In the genomic region with DNA sequence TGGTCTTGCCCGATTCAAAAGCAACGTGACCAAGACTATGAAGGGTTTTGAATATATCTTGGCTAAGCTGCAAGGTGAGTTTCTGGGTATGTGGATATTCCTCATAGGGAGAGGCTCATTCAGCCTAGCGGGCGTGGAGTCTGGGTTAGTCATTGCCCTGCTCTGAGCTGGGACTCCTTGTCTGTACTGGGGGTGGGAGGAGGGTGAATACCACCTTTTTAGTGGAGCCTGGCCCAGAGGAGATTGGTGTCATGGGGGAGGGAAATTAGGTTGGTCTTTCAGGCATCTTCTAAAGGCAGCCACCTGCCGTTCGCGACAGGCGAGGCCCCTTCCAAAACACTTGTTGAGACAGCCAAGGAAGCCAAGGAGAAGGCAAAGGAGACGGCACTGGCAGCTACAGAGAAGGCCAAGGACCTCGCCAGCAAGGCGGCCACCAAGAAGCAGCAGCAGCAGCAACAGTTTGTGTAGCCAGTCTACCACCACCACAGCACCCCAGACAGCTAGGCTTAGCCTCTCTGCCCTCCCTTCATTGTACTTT, we compare ENCODE assay signal across 7 cellular contexts. TPM values are rescaled to one million over a fixed set of nuclear protein-coding genes. Genes with fewer than 3 reads are reported as not detected.
DNase-seq lines count a peak whose midpoint lies in the region; ATAC-seq and TF ChIP-seq lines count a peak whose summit lies in the region.
"Not testable (repeated sequence)": the region's sequence is repeated elsewhere in the genome, so short reads cannot be mapped to it uniquely, and the experiment has no call there.

No MANE protein-coding gene starts in this region.

- not testable (repeated sequence) for ATAC-seq in activated naive CD8-positive, alpha-beta T cell treated with anti-CD3 and anti-CD28 coated beads, Interleukin-2, amount 10 ng/mL, durations not matched to agents 7 days and 5 days (ENCODE audit: low read depth); lower lobe of right lung

- not testable (repeated sequence) for BruUV-seq in OCI-LY7 (replicated peaks; lab: Mats Ljungman, UMichigan)

- H3K9me2 ChIP-seq in OCI-LY7 (ENCODE audit: insufficient read depth, low read length), result not testable (repeated sequence)

- H4K20me1 ChIP-seq in OCI-LY7 (ENCODE audit: insufficient read depth, low read length) (peaks cover 29% of the 10 kb centered on the region), osteoblast (ENCODE audit: insufficient read depth, low read length) (peaks cover 36% of the 10 kb centered on the region)

- peak overlapping the region; percentile 89 for H3K4me3 Mint-ChIP-seq in activated CD4-positive, alpha-beta memory T cell treated with anti-CD3 and anti-CD28 coated beads, Interleukin-2, amount 10 ng/mL, durations not matched to agents 7 days and 5 days
- H3K4me3 Mint-ChIP-seq in activated naive CD8-positive, alpha-beta T cell treated with anti-CD3 and anti-CD28 coated beads, Interleukin-2, amount 10 ng/mL, durations not matched to agents 7 days and 5 days, result peak overlapping the region; percentile 95
- peak overlapping the region; percentile 81 for H3K4me3 Mint-ChIP-seq in endodermal cell

- intact Hi-C loops in OCI-LY7 (cut with micrococcal nuclease; ENCODE audit: unreplicated experiment), result loop anchor here (10.0 kb wide), 1 partner anchor 311 kb away; no protein-coding TSS in a partner anchor
- intact Hi-C loops in lower lobe of right lung (cut with DNase I), result not testable (repeated sequence)

- H3K4me3 ChIP-seq in OCI-LY7 (ENCODE audit: low read depth, low read length, poor library complexity, severe bottlenecking) (peak overlapping the region; percentile 100), lower lobe of right lung (peak overlapping the region; percentile 14)
- not testable (repeated sequence) for H3K4me3 ChIP-seq in endodermal cell (ENCODE audit: low read length); osteoblast (ENCODE audit: insufficient read depth, low read length)

- not testable (repeated sequence) for H3K27ac ChIP-seq in OCI-LY7 (ENCODE audit: low read depth, low read length, poor library complexity, severe bottlenecking); endodermal cell (ENCODE audit: low read depth, low read length); osteoblast (ENCODE audit: low read depth, low read length)
- H3K27ac ChIP-seq in lower lobe of right lung, result peak overlapping the region; percentile 49

- POLR2A ChIA-PET in OCI-LY7 (lab: Charles Lee); activated naive CD8-positive, alpha-beta T cell treated with anti-CD3 and anti-CD28 coated beads, Interleukin-2, amount 10 ng/mL, durations not matched to agents 7 days and 5 days (lab: Charles Lee): not testable (repeated sequence)
- POLR2A ChIA-PET in activated CD4-positive, alpha-beta memory T cell treated with anti-CD3 and anti-CD28 coated beads, Interleukin-2, amount 10 ng/mL, durations not matched to agents 7 days and 5 days (lab: Charles Lee), result interaction anchor here (1.0 to 1.3 kb wide), 2 partner anchors 124 to 172 kb away, joined by 3 to 4 read pairs; partner anchors contain the start of gene NSD1

- peak overlapping the region; percentile 93 for H3K4me2 ChIP-seq in OCI-LY7 (ENCODE audit: low read length)
- H3K4me2 ChIP-seq in osteoblast (ENCODE audit: insufficient read depth, low read length), result not testable (repeated sequence)

- H3K9me3 ChIP-seq in OCI-LY7 (ENCODE audit: low read length); endodermal cell (ENCODE audit: control insufficient read depth, low read length); lower lobe of right lung; osteoblast (ENCODE audit: low read depth, low read length): not testable (repeated sequence)

- not testable (repeated sequence) for TF ChIP-seq CTCF in OCI-LY7 (conservative IDR thresholded peaks at IDR 0.05; ENCODE audit: low read length); endodermal cell (conservative IDR thresholded peaks at IDR 0.05); lower lobe of right lung (IDR thresholded peaks at IDR 0.05); osteoblast (IDR thresholded peaks at IDR 0.05; ENCODE audit: extremely low read depth, low read depth, low read length)

- 93 to 100% methylated on average over 1 to 11 of the region's 11 CpGs for WGBS in endodermal cell (ENCODE audit: insufficient coverage in 1 of 2, insufficient read length in 1 of 2), 2 experiments

- H3K4me1 ChIP-seq in OCI-LY7 (ENCODE audit: insufficient read depth, low read length, poor library complexity, severe bottlenecking) (peaks cover 75% of the 10 kb centered on the region), endodermal cell (ENCODE audit: control insufficient read depth, insufficient read depth, low read length) (peaks cover 10% of the 10 kb centered on the region), lower lobe of right lung (peaks cover 77% of the 10 kb centered on the region), osteoblast (ENCODE audit: insufficient read depth, low read length) (peaks cover 37% of the 10 kb centered on the region)

- not testable (repeated sequence) for H3K27me3 ChIP-seq in endodermal cell (ENCODE audit: control insufficient read depth, insufficient read depth, low read length, poor library complexity, severe bottlenecking); lower lobe of right lung (ENCODE audit: low read depth); osteoblast (ENCODE audit: insufficient read depth, low read length)

- not testable (repeated sequence) for H2AFZ ChIP-seq in OCI-LY7 (ENCODE audit: low read length); osteoblast (ENCODE audit: low read length)

- not testable (repeated sequence) for H3K9ac ChIP-seq in endodermal cell (ENCODE audit: extremely low read depth, low read length, poor library complexity, severe bottlenecking)

- peaks cover 76% of the 10 kb centered on the region for H3K36me3 Mint-ChIP-seq in activated CD4-positive, alpha-beta memory T cell treated with anti-CD3 and anti-CD28 coated beads, Interleukin-2, amount 10 ng/mL, durations not matched to agents 7 days and 5 days (ENCODE audit: low read depth)
- H3K36me3 Mint-ChIP-seq in activated naive CD8-positive, alpha-beta T cell treated with anti-CD3 and anti-CD28 coated beads, Interleukin-2, amount 10 ng/mL, durations not matched to agents 7 days and 5 days, result peaks cover 32% of the 10 kb centered on the region
- H3K36me3 Mint-ChIP-seq in endodermal cell (ENCODE audit: low read depth), result peaks cover 30% of the 10 kb centered on the region

- not testable (repeated sequence) for H3K27me3 Mint-ChIP-seq in activated CD4-positive, alpha-beta memory T cell treated with anti-CD3 and anti-CD28 coated beads, Interleukin-2, amount 10 ng/mL, durations not matched to agents 7 days and 5 days; activated naive CD8-positive, alpha-beta T cell treated with anti-CD3 and anti-CD28 coated beads, Interleukin-2, amount 10 ng/mL, durations not matched to agents 7 days and 5 days; endodermal cell (ENCODE audit: insufficient read depth)

- peak overlapping the region; percentile 86 for H3K27ac Mint-ChIP-seq in activated CD4-positive, alpha-beta memory T cell treated with anti-CD3 and anti-CD28 coated beads, Interleukin-2, amount 10 ng/mL, durations not matched to agents 7 days and 5 days
- peak overlapping the region; percentile 88 for H3K27ac Mint-ChIP-seq in activated naive CD8-positive, alpha-beta T cell treated with anti-CD3 and anti-CD28 coated beads, Interleukin-2, amount 10 ng/mL, durations not matched to agents 7 days and 5 days
- H3K27ac Mint-ChIP-seq in endodermal cell, result peak overlapping the region; percentile 35

- H3K36me3 ChIP-seq in OCI-LY7 (ENCODE audit: insufficient read depth, low read length) (peaks cover 74% of the 10 kb centered on the region), endodermal cell (ENCODE audit: control insufficient read depth, insufficient read depth, low read length) (peaks cover 38% of the 10 kb centered on the region), lower lobe of right lung (peaks cover 38% of the 10 kb centered on the region), osteoblast (ENCODE audit: insufficient read depth, low read length) (peaks cover 47% of the 10 kb centered on the region)

- H3K4me1 Mint-ChIP-seq in activated CD4-positive, alpha-beta memory T cell treated with anti-CD3 and anti-CD28 coated beads, Interleukin-2, amount 10 ng/mL, durations not matched to agents 7 days and 5 days, result peaks cover 72% of the 10 kb centered on the region
- peaks cover 51% of the 10 kb centered on the region for H3K4me1 Mint-ChIP-seq in activated naive CD8-positive, alpha-beta T cell treated with anti-CD3 and anti-CD28 coated beads, Interleukin-2, amount 10 ng/mL, durations not matched to agents 7 days and 5 days
- H3K4me1 Mint-ChIP-seq in endodermal cell, result peaks cover 24% of the 10 kb centered on the region

- H3K9me3 Mint-ChIP-seq in activated CD4-positive, alpha-beta memory T cell treated with anti-CD3 and anti-CD28 coated beads, Interleukin-2, amount 10 ng/mL, durations not matched to agents 7 days and 5 days; activated naive CD8-positive, alpha-beta T cell treated with anti-CD3 and anti-CD28 coated beads, Interleukin-2, amount 10 ng/mL, durations not matched to agents 7 days and 5 days; endodermal cell: not testable (repeated sequence)

- DNase-seq in ELR (ENCODE audit: low read depth) (peak; percentile 34), endodermal cell (peak; percentile 29), osteoblast (ENCODE audit: insufficient read length, low spot score, missing footprints) (peak; percentile 92)
- DNase-seq in OCI-LY7 (ENCODE audit: low spot score); activated CD4-positive, alpha-beta memory T cell treated with anti-CD3 and anti-CD28 coated beads, Interleukin-2, amount 10 ng/mL, durations not matched to agents 7 days and 5 days; activated naive CD8-positive, alpha-beta T cell treated with anti-CD3 and anti-CD28 coated beads, Interleukin-2, amount 10 ng/mL, durations not matched to agents 7 days and 5 days; lower lobe of right lung: not testable (repeated sequence)

- CTCF ChIA-PET in OCI-LY7 (lab: Charles Lee; ENCODE audit: unreplicated experiment), result interaction anchor here (0.6 kb wide), 1 partner anchor 222 kb away, joined by 3 read pairs; no protein-coding TSS in a partner anchor
- CTCF ChIA-PET in activated CD4-positive, alpha-beta memory T cell treated with anti-CD3 and anti-CD28 coated beads, Interleukin-2, amount 10 ng/mL, durations not matched to agents 7 days and 5 days (lab: Charles Lee), result interaction anchor here (2.0 kb wide), 1 partner anchor 192 kb away, joined by 5 read pairs; no protein-coding TSS in a partner anchor

- H3K79me2 ChIP-seq in OCI-LY7 (ENCODE audit: insufficient read depth, low read depth, low read length), result peaks cover 44% of the 10 kb centered on the region
- H3K79me2 ChIP-seq in osteoblast (ENCODE audit: insufficient read depth, low read length), result peaks cover 73% of the 10 kb centered on the region

RNA-seq across cellular contexts. Expression of gene PRELID1, which starts 2.6 kb away (rescaled TPM):
- total RNA-seq in OCI-LY7 (2014; rRNA removed; shearing (Covaris generic)), result 217 and 249 TPM in 2 replicates
- total RNA-seq in OCI-LY7 (2022) (203 and 232 TPM in 2 replicates), endodermal cell (100 to 1,000 TPM; 157 to 165 TPM), lower lobe of right lung (101 TPM), osteoblast (69.5 and 82.2 TPM in 2 replicates)
- total RNA-seq in activated CD4-positive, alpha-beta memory T cell treated with anti-CD3 and anti-CD28 coated beads, Interleukin-2, amount 10 ng/mL, durations not matched to agents 7 days and 5 days, result 100 to 1,000 TPM; 153 to 156 TPM
- 100 to 1,000 TPM; 104 TPM for total RNA-seq in activated naive CD8-positive, alpha-beta T cell treated with anti-CD3 and anti-CD28 coated beads, Interleukin-2, amount 10 ng/mL, durations not matched to agents 7 days and 5 days
- polyA plus RNA-seq in endodermal cell (2013, experiment 1 of 2), result 147 TPM
- 149 TPM for polyA plus RNA-seq in endodermal cell (2013, experiment 2 of 2)

RNA-seq across cellular contexts. Expression of gene RAB24, which starts 2.7 kb away (rescaled TPM):
- total RNA-seq in OCI-LY7 (2014; rRNA removed; shearing (Covaris generic)), result 25.8 and 43.1 TPM in 2 replicates
- total RNA-seq in OCI-LY7 (2022), result 31.3 and 36.1 TPM in 2 replicates
- 10 to 100 TPM; 43.0 to 46.6 TPM for total RNA-seq in activated CD4-positive, alpha-beta memory T cell treated with anti-CD3 and anti-CD28 coated beads, Interleukin-2, amount 10 ng/mL, durations not matched to agents 7 days and 5 days
- total RNA-seq in activated naive CD8-positive, alpha-beta T cell treated with anti-CD3 and anti-CD28 coated beads, Interleukin-2, amount 10 ng/mL, durations not matched to agents 7 days and 5 days, result 10 to 100 TPM; 39.0 to 46.6 TPM
- total RNA-seq in endodermal cell, result 10 to 100 TPM; 13.8 to 25.1 TPM
- polyA plus RNA-seq in endodermal cell (2013, experiment 1 of 2), result 18.1 TPM
- 16.1 TPM for polyA plus RNA-seq in endodermal cell (2013, experiment 2 of 2)
- total RNA-seq in lower lobe of right lung, result 41.6 TPM
- total RNA-seq in osteoblast, result 21.5 and 22.8 TPM in 2 replicates

RNA-seq across cellular contexts. Expression of gene MXD3, which starts 5.5 kb away (rescaled TPM):
- total RNA-seq in OCI-LY7 (2014; rRNA removed; shearing (Covaris generic)), result 109 and 130 TPM in 2 replicates
- total RNA-seq in OCI-LY7 (2022) (81.3 and 105 TPM in 2 replicates), endodermal cell (10 to 100 TPM; 14.2 to 20.4 TPM), lower lobe of right lung (10.8 TPM), osteoblast (2.7 and 3.3 TPM in 2 replicates)
- 10 to 100 TPM; 74.1 to 75.0 TPM for total RNA-seq in activated CD4-positive, alpha-beta memory T cell treated with anti-CD3 and anti-CD28 coated beads, Interleukin-2, amount 10 ng/mL, durations not matched to agents 7 days and 5 days
- 10 to 100 TPM; 85.0 to 94.0 TPM for total RNA-seq in activated naive CD8-positive, alpha-beta T cell treated with anti-CD3 and anti-CD28 coated beads, Interleukin-2, amount 10 ng/mL, durations not matched to agents 7 days and 5 days
- 49.5 TPM for polyA plus RNA-seq in endodermal cell (2013, experiment 1 of 2)
- polyA plus RNA-seq in endodermal cell (2013, experiment 2 of 2), result 49.8 TPM

RNA-seq across cellular contexts. Expression of gene LMAN2, which starts 45.3 kb away (rescaled TPM):
- total RNA-seq in OCI-LY7 (2014; rRNA removed; shearing (Covaris generic)), result 144 and 151 TPM in 2 replicates
- 103 and 116 TPM in 2 replicates for total RNA-seq in OCI-LY7 (2022)
- total RNA-seq in activated CD4-positive, alpha-beta memory T cell treated with anti-CD3 and anti-CD28 coated beads, Interleukin-2, amount 10 ng/mL, durations not matched to agents 7 days and 5 days, result 100 to 1,000 TPM; 145 to 149 TPM
- total RNA-seq in activated naive CD8-positive, alpha-beta T cell treated with anti-CD3 and anti-CD28 coated beads, Interleukin-2, amount 10 ng/mL, durations not matched to agents 7 days and 5 days, result 100 to 1,000 TPM; 110 to 116 TPM
- 100 to 1,000 TPM; 119 to 128 TPM for total RNA-seq in endodermal cell
- 116 TPM for polyA plus RNA-seq in endodermal cell (2013, experiment 1 of 2)
- polyA plus RNA-seq in endodermal cell (2013, experiment 2 of 2), result 116 TPM
- total RNA-seq in lower lobe of right lung, result 108 TPM
- 295 and 356 TPM in 2 replicates for total RNA-seq in osteoblast

RNA-seq across cellular contexts. Expression of gene RGS14, which starts 51.6 kb away (rescaled TPM):
- 33.0 and 43.3 TPM in 2 replicates for total RNA-seq in OCI-LY7 (2014; rRNA removed; shearing (Covaris generic))
- total RNA-seq in OCI-LY7 (2022), result 41.7 and 46.3 TPM in 2 replicates
- 100 to 1,000 TPM; 103 to 107 TPM for total RNA-seq in activated CD4-positive, alpha-beta memory T cell treated with anti-CD3 and anti-CD28 coated beads, Interleukin-2, amount 10 ng/mL, durations not matched to agents 7 days and 5 days
- 100 to 1,000 TPM; 113 to 124 TPM for total RNA-seq in activated naive CD8-positive, alpha-beta T cell treated with anti-CD3 and anti-CD28 coated beads, Interleukin-2, amount 10 ng/mL, durations not matched to agents 7 days and 5 days
- total RNA-seq in endodermal cell, result 10 to 100 TPM; 14.2 to 21.9 TPM
- 17.1 TPM for polyA plus RNA-seq in endodermal cell (2013, experiment 1 of 2)
- polyA plus RNA-seq in endodermal cell (2013, experiment 2 of 2), result 18.7 TPM
- 16.2 TPM for total RNA-seq in lower lobe of right lung
- total RNA-seq in osteoblast, result 7.4 and 9.4 TPM in 2 replicates

Comparison
In these comparisons a context has a peak if more than half of its experiments do, and no peak if none do; other contexts are left out.
1. H3K27ac Mint-ChIP-seq: peak in every context shown above with its lines; median percentile 88 in activated naive CD8-positive, alpha-beta T cell treated with anti-CD3 and anti-CD28 coated beads, Interleukin-2, amount 10 ng/mL, durations not matched to agents 7 days and 5 days; 86 in activated CD4-positive, alpha-beta memory T cell treated with anti-CD3 and anti-CD28 coated beads, Interleukin-2, amount 10 ng/mL, durations not matched to agents 7 days and 5 days; 35 in endodermal cell.